ENCODE assay signal across 1 cellular context in the genomic region with DNA sequence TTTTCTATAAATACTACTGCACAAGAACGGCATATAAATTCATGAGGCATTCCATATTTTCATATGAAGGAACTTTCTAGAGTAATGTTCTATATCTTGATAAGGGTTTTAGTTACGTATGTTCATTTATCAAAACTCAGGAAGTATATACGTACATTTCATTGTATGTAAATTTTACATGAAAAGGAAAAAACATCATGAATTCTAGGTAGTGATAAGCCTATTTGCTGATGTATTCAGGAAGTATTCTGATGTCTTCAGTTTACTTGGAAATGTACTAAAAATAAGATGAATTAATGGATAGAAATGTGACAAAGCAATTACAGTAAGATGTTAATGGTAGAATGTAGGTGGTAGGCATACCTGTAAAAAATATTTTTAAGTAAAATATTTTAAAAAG.
TF ChIP-seq lines count a peak whose summit lies in the region.

No MANE protein-coding gene starts in this region.

TF ChIP-seq in endothelial cell of umbilical vein, 7 proteins besides CTCF, POLR2A, EP300 and RAD21:
- TF ChIP-seq, protein P1, sequence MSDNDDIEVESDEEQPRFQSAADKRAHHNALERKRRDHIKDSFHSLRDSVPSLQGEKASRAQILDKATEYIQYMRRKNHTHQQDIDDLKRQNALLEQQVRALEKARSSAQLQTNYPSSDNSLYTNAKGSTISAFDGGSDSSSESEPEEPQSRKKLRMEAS (IDR thresholded peaks at IDR 0.05; ENCODE audit: insufficient read depth, insufficient read length), result no peak
- TF ChIP-seq EZH2 (IDR thresholded peaks at IDR 0.05; ENCODE audit: borderline replicate concordance, low read depth, low read length, severe bottlenecking) (no peak), MYC (IDR thresholded peaks at IDR 0.05; ENCODE audit: low read depth, low read length) (no peak), POLR2AphosphoS5 (IDR thresholded peaks at IDR 0.05; ENCODE audit: insufficient read depth, low read depth, low read length) (no peak), JUN (IDR thresholded peaks at IDR 0.05; ENCODE audit: borderline replicate concordance, insufficient read depth, insufficient read length, low read depth) (peak; percentile 55), GATA2 (IDR thresholded peaks at IDR 0.05; ENCODE audit: insufficient read depth, insufficient read length, low read depth, low read length) (no peak), FOS (IDR thresholded peaks at IDR 0.05; ENCODE audit: borderline replicate concordance, insufficient read depth, low read length) (no peak)
